11 cellular contexts compared by ENCODE assay signal in genomic region chr16:31128711-31129567, GRCh38. TPM values are rescaled to one million over a fixed set of nuclear protein-coding genes. Genes with fewer than 3 reads are reported as not detected.
DNase-seq lines count a peak whose midpoint lies in the region; ATAC-seq and TF ChIP-seq lines count a peak whose summit lies in the region.
"Had no signal": no experiment of that assay in that cellular context is flagged by ENCODE, and none has a peak within 500 bp of the region (broad histone marks: within the 10 kb centered on the region; RNA-seq: fewer than 3 reads in every experiment).

No MANE protein-coding gene starts in this region.

- CTCF ChIA-PET in Calu3 (lab: Charles Lee) = interaction anchor here (0.6 to 5.5 kb wide), 7 partner anchors 11 to 204 kb away, joined by 3 to 38 read pairs (median 4); partner anchors contain the start of genes KAT8, PYCARD, ZNF646 and ZNF668

- H3K9ac ChIP-seq in neural progenitor cell = no peak overlapping the region

- BruUV-seq in Calu3 (replicated peaks; lab: Mats Ljungman, UMichigan) = no TSS peak

- no peak for ATAC-seq in GM19351 (IDR thresholded peaks at IDR 0.05; ENCODE audit: unreplicated experiment)
- ATAC-seq: HCT116 had no signal

- TF ChIP-seq CTCF in Calu3 (IDR thresholded peaks at IDR 0.05; ENCODE audit: unreplicated experiment) (no peak), progenitor cell of endocrine pancreas (IDR thresholded peaks at IDR 0.05; ENCODE audit: unreplicated experiment) (no peak), GM13977 (IDR thresholded peaks at IDR 0.05; ENCODE audit: extremely low read depth, insufficient read depth, missing control alignments) (no peak), neural progenitor cell (IDR thresholded peaks at IDR 0.05) (no peak)

- peaks cover 5% of the 10 kb centered on the region for H4K20me1 ChIP-seq in neural progenitor cell (ENCODE audit: low read depth)

- H3K36me3 ChIP-seq in neural progenitor cell = no peaks in the 10 kb centered on the region

- H3F3A ChIP-seq in neural progenitor cell (ENCODE audit: low read depth) = peaks cover 5% of the 10 kb centered on the region

- H2AFZ ChIP-seq in neural progenitor cell (replicated peaks) = no peak overlapping the region

- H3K4me2 ChIP-seq in neural progenitor cell = no peak overlapping the region

- H3K9me3 Mint-ChIP-seq in Calu3 (ENCODE audit: low read depth, unreplicated experiment) (no peaks in the 10 kb centered on the region), progenitor cell of endocrine pancreas (ENCODE audit: low read depth) (no peaks in the 10 kb centered on the region), neural progenitor cell (no peaks in the 10 kb centered on the region)
- H3K9me3 Mint-ChIP-seq: neural crest cell had no signal

- intact Hi-C loops in Calu3 (cut with micrococcal nuclease; ENCODE audit: unreplicated experiment) = no loop called here
- intact Hi-C loops in cardiac septum (cut with DNase I) = no loop called here

- no peaks in the 10 kb centered on the region for H3K79me2 ChIP-seq in neural progenitor cell (ENCODE audit: low read depth)

- H3K27ac Mint-ChIP-seq in Calu3 (ENCODE audit: unreplicated experiment) (peak overlapping the region; percentile 93), progenitor cell of endocrine pancreas (peak overlapping the region; percentile 71), neural progenitor cell (no peak overlapping the region)

- peak; percentile 70 for DNase-seq in Calu3
- DNase-seq in SIG-M5 treated with dmso at 0.1 percent for 504 hours (lab: John Stamatoyannopoulos, UW; ENCODE audit: unreplicated experiment) = peak; percentile 81
- peak; percentile 90 for DNase-seq in cardiac septum (ENCODE audit: low spot score)
- no peak for DNase-seq in progenitor cell of endocrine pancreas (ENCODE audit: low spot score, unreplicated experiment)
- DNase-seq in GM13977 (ENCODE audit: low spot score) = no peak
- DNase-seq in NCI-H82 treated with DMSO at 0.1 percent for 48 hours (lab: John Stamatoyannopoulos, UW; ENCODE audit: unreplicated experiment) = no peak
- DNase-seq in neural progenitor cell (ENCODE audit: low spot score) = no peak

- H3K27ac ChIP-seq in neural progenitor cell = no peak overlapping the region

- H3K27me3 Mint-ChIP-seq in Calu3 (ENCODE audit: unreplicated experiment) (no peaks in the 10 kb centered on the region), progenitor cell of endocrine pancreas (no peaks in the 10 kb centered on the region), neural progenitor cell (ENCODE audit: insufficient read depth, low read depth) (peaks cover 4% of the 10 kb centered on the region)

- in situ Hi-C loops in GM13977 (cut with MboI; ENCODE audit: low pct_unique_long_range_greater_than_20kb, low sequenced_read_pairs, unreplicated experiment) = no loop called here

- H3K4me1 ChIP-seq in neural progenitor cell = peaks cover under 1% of the 10 kb centered on the region

- H3K9me3 ChIP-seq in neural progenitor cell (ENCODE audit: low read depth) = no peaks in the 10 kb centered on the region
- H3K9me3 ChIP-seq: thoracic aorta had no signal

- H3K4me3 ChIP-seq in neural progenitor cell = no peak overlapping the region
- H3K4me3 ChIP-seq: thoracic aorta had no signal

- H3K36me3 Mint-ChIP-seq in Calu3 (ENCODE audit: insufficient read depth, unreplicated experiment) (peaks cover 75% of the 10 kb centered on the region), progenitor cell of endocrine pancreas (ENCODE audit: insufficient read depth) (peaks cover 18% of the 10 kb centered on the region), neural progenitor cell (peaks cover 18% of the 10 kb centered on the region)

- no peaks in the 10 kb centered on the region for H3K27me3 ChIP-seq in neural progenitor cell

- H3K4me1 Mint-ChIP-seq in Calu3 (ENCODE audit: low read depth, unreplicated experiment) = peaks cover 68% of the 10 kb centered on the region
- peaks cover 27% of the 10 kb centered on the region for H3K4me1 Mint-ChIP-seq in progenitor cell of endocrine pancreas (ENCODE audit: low read depth)
- peaks cover 10% of the 10 kb centered on the region for H3K4me1 Mint-ChIP-seq in neural progenitor cell

- H3K4me3 Mint-ChIP-seq in Calu3 (ENCODE audit: low read depth, unreplicated experiment) (peak overlapping the region; percentile 51), progenitor cell of endocrine pancreas (ENCODE audit: low read depth) (no peak overlapping the region), neural progenitor cell (no peak overlapping the region)
- H3K4me3 Mint-ChIP-seq: neural crest cell had no signal

RNA-seq across cellular contexts. Expression of gene PRSS8, which starts 6.6 kb away (rescaled TPM):
- total RNA-seq in Calu3 (2022) (108 and 138 TPM in 2 replicates), cardiac septum (not detected), progenitor cell of endocrine pancreas (107 and 111 TPM in 2 replicates), neural progenitor cell (ENCODE audit: low replicate concordance) (2.7 and 17.6 TPM in 2 replicates)
- total RNA-seq: neural crest cell, thoracic aorta had no signal

RNA-seq across cellular contexts. Expression of gene KAT8, which starts 11.5 kb away (rescaled TPM):
- total RNA-seq in Calu3 (2022) (66.6 and 69.9 TPM in 2 replicates), cardiac septum (56.5 TPM), progenitor cell of endocrine pancreas (72.4 and 76.1 TPM in 2 replicates), neural progenitor cell (ENCODE audit: low replicate concordance) (59.7 and 71.7 TPM in 2 replicates)

RNA-seq across cellular contexts. Expression of gene BCKDK, which starts 20.8 kb away (rescaled TPM):
- total RNA-seq in Calu3 (2022) = 49.3 and 52.0 TPM in 2 replicates
- 56.4 TPM for total RNA-seq in cardiac septum
- total RNA-seq in progenitor cell of endocrine pancreas = 40.1 and 41.7 TPM in 2 replicates
- total RNA-seq in neural progenitor cell (ENCODE audit: low replicate concordance) = 19.8 and 38.1 TPM in 2 replicates

RNA-seq across cellular contexts. Expression of gene PRSS36, which starts 20.9 kb away (rescaled TPM):
- total RNA-seq in Calu3 (2022) (1.6 TPM in 2 replicates), cardiac septum (1.1 TPM), progenitor cell of endocrine pancreas (0.65 and 0.69 TPM in 2 replicates), neural progenitor cell (ENCODE audit: low replicate concordance) (0.30 and 0.68 TPM in 2 replicates)

RNA-seq across cellular contexts. Expression of gene VKORC1, which starts 34.3 kb away (rescaled TPM):
- total RNA-seq in Calu3 (2022) (80.1 and 86.8 TPM in 2 replicates), cardiac septum (42.1 TPM), progenitor cell of endocrine pancreas (51.0 and 54.8 TPM in 2 replicates), neural progenitor cell (ENCODE audit: low replicate concordance) (95.9 and 137 TPM in 2 replicates)

Comparison
In these comparisons a context has a peak if more than half of its experiments do, and no peak if none do; other contexts are left out.
1. DNase-seq: peak in Calu3 (single experiment), SIG-M5 treated with dmso at 0.1 percent for 504 hours (single experiment) and cardiac septum (single experiment); none in progenitor cell of endocrine pancreas (single experiment), GM13977 (single experiment), NCI-H82 treated with DMSO at 0.1 percent for 48 hours (single experiment) and neural progenitor cell (single experiment).